Comparison of ENCODE assay signal across 31 cellular contexts in the genomic region with DNA sequence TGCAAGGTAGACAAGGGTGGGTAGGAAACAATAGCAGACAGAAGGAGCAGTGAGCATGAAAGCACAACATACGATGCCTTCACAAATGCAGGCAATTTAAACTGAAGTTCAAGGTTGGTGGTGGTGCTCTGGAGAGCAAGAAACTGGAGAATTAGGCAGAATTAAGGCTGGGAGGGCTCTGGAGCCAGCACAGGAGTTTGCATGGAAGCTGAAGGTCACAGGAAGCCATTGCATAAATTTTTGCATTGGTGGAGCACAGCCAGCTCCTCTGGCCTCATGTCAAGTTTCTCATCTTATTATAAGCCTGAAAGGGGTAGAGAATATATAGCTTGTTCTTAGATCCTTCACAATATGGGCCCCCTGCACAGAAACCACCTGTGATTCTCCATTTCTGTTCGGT.
"Had no signal": no experiment of that assay in that cellular context is flagged by ENCODE, and none has a peak within 500 bp of the region (broad histone marks: within the 10 kb centered on the region; RNA-seq: fewer than 3 reads in every experiment).

No MANE protein-coding gene starts in this region.

- H3K4me2 ChIP-seq: hepatocyte had no signal

- ATAC-seq: activated naive CD4-positive, alpha-beta T cell treated with anti-CD3 and anti-CD28 coated beads, Interleukin-2, amount 50 U/mL, for 72 hours; activated T-cell treated with anti-CD3 and anti-CD28 coated beads, Interleukin-2, amount 50 U/mL, for 72 hours; body of pancreas; esophagus mucosa; gastroesophageal sphincter; T-helper 17 cell had no signal

- H3K27me3 ChIP-seq: body of pancreas, colonic mucosa, dorsolateral prefrontal cortex, gastroesophageal sphincter, heart right ventricle, hepatocyte had no signal

- H3K4me3 ChIP-seq: body of pancreas, colonic mucosa, dorsolateral prefrontal cortex, gastroesophageal sphincter, heart right ventricle, hepatocyte had no signal

- H3K4me1 ChIP-seq: colonic mucosa had no signal

- H2AFZ ChIP-seq: hepatocyte had no signal

- H3K79me2 ChIP-seq: hepatocyte had no signal

- DNase-seq: activated CD4-positive, alpha-beta memory T cell treated with anti-CD3 and anti-CD28 coated beads, Interleukin-2, amount 10 ng/mL, durations not matched to agents 7 days and 5 days; activated CD4-positive, alpha-beta T cell treated with anti-CD3 and anti-CD28 coated beads for 4 hours; activated CD4-positive, alpha-beta T cell treated with anti-CD3 and anti-CD28 coated beads, Interleukin-2, amount 10 ng/mL, durations not matched to agents 7 days and 5 days; activated CD4-positive, alpha-beta T cell treated with anti-CD3 and anti-CD28 coated beads, Interleukin-2, amount 50 U/mL, for 4 hours; activated CD4-positive, CD25-positive, alpha-beta regulatory T cell; activated CD4-positive, CD25-positive, alpha-beta regulatory T cell treated with anti-CD3 and anti-CD28 coated beads, Interleukin-2, amount 50 U/mL, for 72 hours; activated CD8-positive, alpha-beta memory T cell treated with anti-CD3 and anti-CD28 coated beads, Interleukin-2, amount 50 U/mL, for 48 hours; activated gamma-delta T cell; activated naive CD4-positive, alpha-beta T cell; activated naive CD4-positive, alpha-beta T cell treated with anti-CD3 and anti-CD28 coated beads, Interleukin-2, amount 10 ng/mL, durations not matched to agents 7 days and 5 days; activated naive CD8-positive, alpha-beta T cell treated with anti-CD3 and anti-CD28 coated beads, Interleukin-2, amount 10 ng/mL, durations not matched to agents 7 days and 5 days; activated T-cell treated with anti-CD3 and anti-CD28 coated beads for 4 hours; activated T-cell treated with anti-CD3 and anti-CD28 coated beads, Interleukin-2, amount 50 U/mL, for 24 hours; activated T-cell treated with anti-CD3 and anti-CD28 coated beads, Interleukin-2, amount 50 U/mL, for 72 hours; amniotic stem cell; anterior cingulate cortex; body of pancreas; caudate nucleus; colonic mucosa; effector memory CD4-positive, alpha-beta T cell; endodermal cell; foreskin melanocyte; heart right ventricle; T-helper 1 cell; T-helper 17 cell; T1000 had no signal

- H3K36me3 ChIP-seq: colonic mucosa, gastroesophageal sphincter, heart right ventricle had no signal

- H3K9me3 ChIP-seq: body of pancreas, colonic mucosa, gastroesophageal sphincter, heart right ventricle had no signal

- H3K27ac ChIP-seq: body of pancreas, colonic mucosa, dorsolateral prefrontal cortex, gastroesophageal sphincter, heart right ventricle, hepatocyte had no signal
